Comparison of ENCODE assay signal across 12 cellular contexts in the genomic region with DNA sequence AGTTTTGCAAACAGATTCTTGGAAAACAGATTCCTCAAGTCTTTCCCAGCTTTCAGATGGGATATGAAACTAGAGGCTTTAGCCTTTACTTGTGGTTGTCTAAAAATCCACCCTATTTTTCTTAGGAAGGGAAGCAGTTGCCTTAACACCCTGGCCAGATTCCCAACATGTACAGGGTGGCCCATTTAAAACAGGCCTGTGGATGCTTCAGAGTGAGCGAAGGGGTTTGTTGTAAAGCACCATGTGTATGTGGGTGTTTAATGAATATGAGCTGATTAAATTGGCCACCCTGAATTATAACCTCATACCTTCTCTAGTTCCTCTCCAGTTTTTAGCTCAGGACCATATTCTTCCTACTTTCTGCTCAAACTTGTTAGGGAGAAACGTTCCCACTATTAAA.
DNase-seq lines count a peak whose midpoint lies in the region; ATAC-seq, FAIRE-seq and TF ChIP-seq lines count a peak whose summit lies in the region.
"Had no signal": no experiment of that assay in that cellular context is flagged by ENCODE, and none has a peak within 500 bp of the region (broad histone marks: within the 10 kb centered on the region; RNA-seq: fewer than 3 reads in every experiment).

No MANE protein-coding gene starts in this region.

- TF ChIP-seq POLR2A in breast epithelium (IDR thresholded peaks at IDR 0.05), result no peak

- DNase-seq in breast epithelium (ENCODE audit: low spot score in 2 of 2), result no peak
- DNase-seq in MCF 10A (ENCODE audit: unreplicated experiment), result no peak
- no peak for DNase-seq in Right ventricle myocardium superior
- no peak for DNase-seq in osteoblast (ENCODE audit: insufficient read length, low spot score, missing footprints)
- DNase-seq in urothelium cell line (ENCODE audit: low spot score), result no peak
- DNase-seq: ACHN; NCI-H1694; stimulated activated naive CD4-positive, alpha-beta T cell treated with Interleukin-2 at 50 U/mL for 16 hours had no signal

- H3K27ac ChIP-seq in breast epithelium (peak overlapping the region; percentile 82 to 84), osteoblast (ENCODE audit: low read depth, low read length) (no peak overlapping the region)
- H3K27ac ChIP-seq: VCaP had no signal

- intact Hi-C loops in breast epithelium (cut with DNase I; ENCODE audit: low total_unique reads) (no loop called here), MCF 10A (cut with micrococcal nuclease) (no loop called here), Right ventricle myocardium superior (cut with DNase I) (no loop called here)

- H3K4me3 Mint-ChIP-seq in MCF 10A (ENCODE audit: unreplicated experiment), result no peak overlapping the region

- peaks cover 0 to 6% of the 10 kb centered on the region in 2 donors for H3K4me1 ChIP-seq in breast epithelium
- H3K4me1 ChIP-seq in osteoblast (ENCODE audit: insufficient read depth, low read length), result peaks cover 25% of the 10 kb centered on the region

- no peaks in the 10 kb centered on the region for H4K20me1 ChIP-seq in osteoblast (ENCODE audit: insufficient read depth, low read length)

- POLR2A ChIA-PET in MCF 10A (lab: Yijun Ruan, JAX), result interaction anchor here (0.6 to 1.2 kb wide), 4 partner anchors 9 to 418 kb away, joined by 3 read pairs; no protein-coding TSS in a partner anchor

- H3K4me3 ChIP-seq in breast epithelium (peak overlapping the region in 1 of 3 donors; percentile 9), osteoblast (ENCODE audit: insufficient read depth, low read length) (no peak overlapping the region)

- peak overlapping the region; percentile 17 for H3K4me2 ChIP-seq in osteoblast (ENCODE audit: insufficient read depth, low read length)

- peak; percentile 30 for ATAC-seq in Right ventricle myocardium superior (ENCODE audit: poor library complexity)
- no peak for ATAC-seq in GM21825 (IDR thresholded peaks at IDR 0.05; ENCODE audit: unreplicated experiment)
- no peak for ATAC-seq in GM19351 (IDR thresholded peaks at IDR 0.05; ENCODE audit: unreplicated experiment)
- no peak for ATAC-seq in HG02970 (IDR thresholded peaks at IDR 0.05; ENCODE audit: low FRiP score, unreplicated experiment)

- peak overlapping the region; percentile 73 for H2AFZ ChIP-seq in osteoblast (ENCODE audit: low read length)

- no peak overlapping the region for H3K27ac Mint-ChIP-seq in MCF 10A (ENCODE audit: low read depth, unreplicated experiment)

- BruUV-seq in MCF 10A (replicated peaks; lab: Mats Ljungman, UMichigan), result no TSS peak

- H3K9me3 ChIP-seq in breast epithelium (no peaks in the 10 kb centered on the region), osteoblast (ENCODE audit: low read depth, low read length) (no peaks in the 10 kb centered on the region)

- peak; percentile 17 for FAIRE-seq in urothelium cell line (lab: Jason Lieb, UNC)

- H3K36me3 ChIP-seq in breast epithelium (no peaks in the 10 kb centered on the region), osteoblast (ENCODE audit: insufficient read depth, low read length) (no peaks in the 10 kb centered on the region)

- H3K4me1 Mint-ChIP-seq in MCF 10A (ENCODE audit: insufficient read depth, unreplicated experiment), result peaks cover 10% of the 10 kb centered on the region

- H3K79me2 ChIP-seq in osteoblast (ENCODE audit: insufficient read depth, low read length), result no peaks in the 10 kb centered on the region

- H3K9me3 Mint-ChIP-seq in MCF 10A (ENCODE audit: unreplicated experiment), result no peaks in the 10 kb centered on the region

- no peaks in the 10 kb centered on the region for H3K36me3 Mint-ChIP-seq in MCF 10A (ENCODE audit: insufficient read depth, unreplicated experiment)

- H3K27me3 ChIP-seq in breast epithelium (no peaks in the 10 kb centered on the region), osteoblast (ENCODE audit: insufficient read depth, low read length) (no peaks in the 10 kb centered on the region)

- TF ChIP-seq CTCF in breast epithelium (IDR thresholded peaks at IDR 0.05), result no peak
- no peak for TF ChIP-seq CTCF in MCF 10A (IDR thresholded peaks at IDR 0.05; ENCODE audit: unreplicated experiment)
- no peak for TF ChIP-seq CTCF in osteoblast (IDR thresholded peaks at IDR 0.05; ENCODE audit: extremely low read depth, low read depth, low read length)

- H3K27me3 Mint-ChIP-seq in MCF 10A (ENCODE audit: insufficient read depth, unreplicated experiment), result no peaks in the 10 kb centered on the region

- CTCF ChIA-PET in MCF 10A (lab: Yijun Ruan, JAX), result interaction anchor here (0.5 to 1.4 kb wide), 4 partner anchors 9 to 540 kb away, joined by 3 to 6 read pairs (median 4); no protein-coding TSS in a partner anchor
